In genomic region chr19:1093811-1094553, GRCh38 we compare ENCODE assay signal across 8 cellular contexts. TPM values are rescaled to one million over a fixed set of nuclear protein-coding genes. Genes with fewer than 3 reads are reported as not detected.
DNase-seq lines count a peak whose midpoint lies in the region; ATAC-seq, FAIRE-seq and TF ChIP-seq lines count a peak whose summit lies in the region.

No MANE protein-coding gene starts in this region.

- peak overlapping the region; percentile 89 to 96 (median 91) for H3K4me3 Mint-ChIP-seq in CD4-positive, CD25-positive, alpha-beta regulatory T cell

- H3K9me3 Mint-ChIP-seq in CD4-positive, CD25-positive, alpha-beta regulatory T cell, result peaks cover 0 to 3% (median 0%) of the 10 kb centered on the region in 7 donors

- no peaks in the 10 kb centered on the region for H3K36me3 Mint-ChIP-seq in CD4-positive, CD25-positive, alpha-beta regulatory T cell

- H3K4me2 ChIP-seq in OCI-LY3 (ENCODE audit: low read length) (peak overlapping the region; percentile 91), endothelial cell of umbilical vein (ENCODE audit: insufficient read depth, low read length) (peak overlapping the region; percentile 85)

- no peaks in the 10 kb centered on the region for H3K9me1 ChIP-seq in endothelial cell of umbilical vein (replicated peaks; ENCODE audit: control insufficient read depth, extremely low read depth, insufficient read depth, low read length)

- intact Hi-C loops in endothelial cell of umbilical vein (cut with micrococcal nuclease), result loop anchor here (2.0 kb wide), 2 partner anchors 27 to 53 kb away; partner anchors contain the start of genes ABCA7 and ARHGAP45

- no peak for FAIRE-seq in endothelial cell of umbilical vein (lab: Jason Lieb, UNC)

- no TSS peak for BruUV-seq in endothelial cell of umbilical vein (replicated peaks; lab: Mats Ljungman, UMichigan)

- TF ChIP-seq CTCF in OCI-LY3 (IDR thresholded peaks at IDR 0.05; ENCODE audit: low read depth, low read length), result no peak
- no peak for TF ChIP-seq CTCF in endothelial cell of umbilical vein (IDR thresholded peaks at IDR 0.05; ENCODE audit: extremely low read depth in 1 of 2, insufficient read depth in 1 of 2, low read depth in 1 of 2, low read length in 2 of 2)

- H3K4me1 ChIP-seq in CD4-positive, CD25-positive, alpha-beta regulatory T cell (ENCODE audit: control insufficient read depth, insufficient read depth, low read length, poor library complexity, severe bottlenecking), result peaks cover 47% of the 10 kb centered on the region
- peaks cover 26% of the 10 kb centered on the region for H3K4me1 ChIP-seq in OCI-LY3 (ENCODE audit: low read length)
- peaks cover 10% of the 10 kb centered on the region for H3K4me1 ChIP-seq in endothelial cell of umbilical vein (ENCODE audit: control insufficient read depth, extremely low read depth, insufficient read depth, low read length)
- H3K4me1 ChIP-seq in neuron (ENCODE audit: insufficient read depth, low read length), result peaks cover 19% of the 10 kb centered on the region

- POLR2A ChIA-PET in endothelial cell of umbilical vein (lab: Charles Lee), result no interaction called here

- CTCF ChIA-PET in endothelial cell of umbilical vein (lab: Charles Lee), result interaction anchor here (1.9 kb wide), 1 partner anchor 29 kb away, joined by 6 read pairs; no protein-coding TSS in a partner anchor

- no peak for TF ChIP-seq POLR2A in endothelial cell of umbilical vein (IDR thresholded peaks at IDR 0.05; ENCODE audit: low read depth, low read length)

- H3K36me3 ChIP-seq in CD4-positive, CD25-positive, alpha-beta regulatory T cell (ENCODE audit: control insufficient read depth, insufficient read depth, low read length), result no peaks in the 10 kb centered on the region
- H3K36me3 ChIP-seq in OCI-LY3 (replicated peaks; ENCODE audit: low read depth, low read length), result peaks cover 33% of the 10 kb centered on the region
- H3K36me3 ChIP-seq in endothelial cell of umbilical vein (ENCODE audit: control insufficient read depth in 2 of 2, extremely low read depth in 1 of 2, insufficient read depth in 2 of 2, low read length in 2 of 2), result peaks cover 0 to 14% of the 10 kb centered on the region in 2 experiments
- H3K36me3 ChIP-seq in neuron (ENCODE audit: insufficient read depth, low read length), result peaks cover 22% of the 10 kb centered on the region

- peaks cover 6% of the 10 kb centered on the region for H3K27me3 Mint-ChIP-seq in CD4-positive, CD25-positive, alpha-beta regulatory T cell

- H3K9ac ChIP-seq in OCI-LY3 (ENCODE audit: low read length) (peak overlapping the region; percentile 85), endothelial cell of umbilical vein (replicated peaks; ENCODE audit: extremely low read depth, insufficient read depth, low read length) (peak overlapping the region; percentile 85)

- H2AFZ ChIP-seq in OCI-LY3 (ENCODE audit: low read depth, low read length) (no peak overlapping the region), endothelial cell of umbilical vein (ENCODE audit: low read depth, low read length) (no peak overlapping the region), neuron (ENCODE audit: low read depth, low read length) (no peak overlapping the region)

- peak overlapping the region; percentile 64 for H3K4me3 ChIP-seq in CD4-positive, CD25-positive, alpha-beta regulatory T cell (ENCODE audit: low read depth, low read length)
- H3K4me3 ChIP-seq in OCI-LY3 (ENCODE audit: low read length), result peak overlapping the region; percentile 92
- peak overlapping the region; percentile 82 to 93 (median 87) for H3K4me3 ChIP-seq in endothelial cell of umbilical vein (replicated peaks in 1 of 3; ENCODE audit: insufficient read depth in 1 of 3, low read depth in 1 of 3, low read length in 3 of 3)
- peak overlapping the region; percentile 100 for H3K4me3 ChIP-seq in neuron (ENCODE audit: low read length)

- H3K9me3 ChIP-seq in CD4-positive, CD25-positive, alpha-beta regulatory T cell (ENCODE audit: control insufficient read depth in 2 of 2, low read length in 2 of 2), result no peaks in the 10 kb centered on the region
- H3K9me3 ChIP-seq in OCI-LY3 (ENCODE audit: insufficient read depth, low read length) (no peaks in the 10 kb centered on the region), endothelial cell of umbilical vein (replicated peaks; ENCODE audit: control insufficient read depth, insufficient read depth, low read length) (no peaks in the 10 kb centered on the region), neuron (ENCODE audit: low read length) (no peaks in the 10 kb centered on the region)

- peak overlapping the region; percentile 37 for H3K27ac ChIP-seq in CD4-positive, CD25-positive, alpha-beta regulatory T cell (ENCODE audit: insufficient read depth, low read length, poor library complexity, severe bottlenecking)
- H3K27ac ChIP-seq in OCI-LY3 (ENCODE audit: low read length) (peak overlapping the region; percentile 41), endothelial cell of umbilical vein (ENCODE audit: insufficient read depth, low read depth, low read length) (no peak overlapping the region)

- H3K4me1 Mint-ChIP-seq in CD4-positive, CD25-positive, alpha-beta regulatory T cell, result peaks cover 4 to 48% (median 18%) of the 10 kb centered on the region in 4 donors

- no peak for ATAC-seq in CD4-positive, CD25-positive, alpha-beta regulatory T cell (ENCODE audit: low read depth in 2 of 2)
- ATAC-seq in HG03565 (IDR thresholded peaks at IDR 0.05; ENCODE audit: unreplicated experiment) (no peak), HG02642 (IDR thresholded peaks at IDR 0.05; ENCODE audit: poor library complexity, unreplicated experiment) (no peak)

- dilution Hi-C loops in endothelial cell of umbilical vein (cut with MboI; ENCODE audit: extremely low pct_ligation_motif_present, low sequenced_read_pairs), result no loop called here

- H4K20me1 ChIP-seq in OCI-LY3 (ENCODE audit: insufficient read depth, low read length), result peaks cover 21% of the 10 kb centered on the region
- no peaks in the 10 kb centered on the region for H4K20me1 ChIP-seq in endothelial cell of umbilical vein (replicated peaks; ENCODE audit: control insufficient read depth, extremely low read depth, insufficient read depth, low read length)

- no peaks in the 10 kb centered on the region for H3K27me3 ChIP-seq in CD4-positive, CD25-positive, alpha-beta regulatory T cell (ENCODE audit: control insufficient read depth, insufficient read depth, low read length)
- H3K27me3 ChIP-seq in OCI-LY3 (ENCODE audit: low read depth, low read length), result no peaks in the 10 kb centered on the region
- H3K27me3 ChIP-seq in endothelial cell of umbilical vein (ENCODE audit: control insufficient read depth in 2 of 2, insufficient read depth in 2 of 2, low read length in 2 of 2), result no peaks in the 10 kb centered on the region
- no peaks in the 10 kb centered on the region for H3K27me3 ChIP-seq in neuron (ENCODE audit: insufficient read depth, low read length)

- H3K27ac Mint-ChIP-seq in CD4-positive, CD25-positive, alpha-beta regulatory T cell, result peak overlapping the region; percentile 52 to 86 (median 83)

- no peak for DNase-seq in CD4-positive, CD25-positive, alpha-beta regulatory T cell
- DNase-seq in endothelial cell of umbilical vein (ENCODE audit: low read depth, low spot score) (no peak), nucleus accumbens (lab: John Stamatoyannopoulos, UW) (no peak), NCI-H1694 treated with DMSO at 0.1 percent for 48 hours (lab: John Stamatoyannopoulos, UW) (no peak)

- peaks cover 35% of the 10 kb centered on the region for H3K79me2 ChIP-seq in OCI-LY3 (ENCODE audit: low read length)
- peaks cover 22% of the 10 kb centered on the region for H3K79me2 ChIP-seq in endothelial cell of umbilical vein (ENCODE audit: control insufficient read depth, insufficient read depth, low read length)

RNA-seq across cellular contexts. Expression of gene POLR2E, which starts 1.2 kb away (rescaled TPM):
- 72.4 TPM for total RNA-seq in CD4-positive, CD25-positive, alpha-beta regulatory T cell
- polyA plus RNA-seq in CD4-positive, CD25-positive, alpha-beta regulatory T cell, result 100 to 1,000 TPM; 120 to 145 (median 133) TPM
- 252 and 272 TPM in 2 replicates for total RNA-seq in endothelial cell of umbilical vein
- 344 and 394 TPM in 2 replicates for polyA plus RNA-seq in endothelial cell of umbilical vein
- polyA plus RNA-seq in endothelial cell of umbilical vein (2011; cell fraction: cytosol; rRNA removed), result 254 and 274 TPM in 2 replicates
- 109 and 111 TPM in 2 replicates for polyA plus RNA-seq in endothelial cell of umbilical vein (2011; cell fraction: nucleus; rRNA removed)
- polyA plus RNA-seq in endothelial cell of umbilical vein (2012), result 277 and 310 TPM in 2 replicates
- 122 and 222 TPM in 2 replicates for polyA minus RNA-seq in endothelial cell of umbilical vein
- 139 TPM for polyA minus RNA-seq in endothelial cell of umbilical vein (2011; cell fraction: cytosol; rRNA and poly(A)+ RNA removed)
- polyA minus RNA-seq in endothelial cell of umbilical vein (2011; cell fraction: nucleus; rRNA and poly(A)+ RNA removed), result 26.3 and 52.1 TPM in 2 replicates

RNA-seq across cellular contexts. Expression of gene GPX4, which starts 9.8 kb away (rescaled TPM):
- 112 TPM for total RNA-seq in CD4-positive, CD25-positive, alpha-beta regulatory T cell
- polyA plus RNA-seq in CD4-positive, CD25-positive, alpha-beta regulatory T cell, result 100 to 1,000 TPM; 318 to 406 (median 354) TPM
- total RNA-seq in endothelial cell of umbilical vein, result 445 and 469 TPM in 2 replicates
- 1,136 and 1,398 TPM in 2 replicates for polyA plus RNA-seq in endothelial cell of umbilical vein
- 825 and 1,039 TPM in 2 replicates for polyA plus RNA-seq in endothelial cell of umbilical vein (2011; cell fraction: cytosol; rRNA removed)
- polyA plus RNA-seq in endothelial cell of umbilical vein (2011; cell fraction: nucleus; rRNA removed), result 456 and 562 TPM in 2 replicates
- polyA plus RNA-seq in endothelial cell of umbilical vein (2012), result 559 and 749 TPM in 2 replicates
- polyA minus RNA-seq in endothelial cell of umbilical vein, result 420 and 486 TPM in 2 replicates
- polyA minus RNA-seq in endothelial cell of umbilical vein (2011; cell fraction: cytosol; rRNA and poly(A)+ RNA removed), result 218 TPM
- 51.2 and 82.1 TPM in 2 replicates for polyA minus RNA-seq in endothelial cell of umbilical vein (2011; cell fraction: nucleus; rRNA and poly(A)+ RNA removed)

RNA-seq across cellular contexts. Expression of gene ARHGAP45, which starts 27.0 kb away (rescaled TPM):
- 756 TPM for total RNA-seq in CD4-positive, CD25-positive, alpha-beta regulatory T cell
- polyA plus RNA-seq in CD4-positive, CD25-positive, alpha-beta regulatory T cell, result 100 to 1,000 TPM; 258 to 297 (median 277) TPM
- total RNA-seq in endothelial cell of umbilical vein, result 10.4 and 12.5 TPM in 2 replicates
- polyA plus RNA-seq in endothelial cell of umbilical vein, result 6.9 and 7.5 TPM in 2 replicates
- 4.0 and 4.3 TPM in 2 replicates for polyA plus RNA-seq in endothelial cell of umbilical vein (2011; cell fraction: cytosol; rRNA removed)
- 7.1 and 9.4 TPM in 2 replicates for polyA plus RNA-seq in endothelial cell of umbilical vein (2011; cell fraction: nucleus; rRNA removed)
- polyA plus RNA-seq in endothelial cell of umbilical vein (2012), result 8.3 TPM in 2 replicates
- polyA minus RNA-seq in endothelial cell of umbilical vein, result 3.2 and 4.9 TPM in 2 replicates
- 22.9 TPM for polyA minus RNA-seq in endothelial cell of umbilical vein (2011; cell fraction: cytosol; rRNA and poly(A)+ RNA removed)
- polyA minus RNA-seq in endothelial cell of umbilical vein (2011; cell fraction: nucleus; rRNA and poly(A)+ RNA removed), result 1.6 and 4.6 TPM in 2 replicates

RNA-seq across cellular contexts. Expression of gene ABCA7, which starts 54.1 kb away (rescaled TPM):
- total RNA-seq in CD4-positive, CD25-positive, alpha-beta regulatory T cell, result 161 TPM
- polyA plus RNA-seq in CD4-positive, CD25-positive, alpha-beta regulatory T cell, result 10 to 100 TPM in 1 of 4 donors, 1 to 10 TPM in 3; 3.4 to 13.3 (median 6.9) TPM
- total RNA-seq in endothelial cell of umbilical vein, result 9.8 and 11.0 TPM in 2 replicates
- polyA plus RNA-seq in endothelial cell of umbilical vein, result 4.9 and 5.7 TPM in 2 replicates
- polyA plus RNA-seq in endothelial cell of umbilical vein (2011; cell fraction: cytosol; rRNA removed), result 1.7 and 2.9 TPM in 2 replicates
- 25.2 and 29.3 TPM in 2 replicates for polyA plus RNA-seq in endothelial cell of umbilical vein (2011; cell fraction: nucleus; rRNA removed)
- polyA plus RNA-seq in endothelial cell of umbilical vein (2012), result 5.0 and 7.1 TPM in 2 replicates
- polyA minus RNA-seq in endothelial cell of umbilical vein, result 4.2 and 7.0 TPM in 2 replicates
- polyA minus RNA-seq in endothelial cell of umbilical vein (2011; cell fraction: cytosol; rRNA and poly(A)+ RNA removed), result 15.1 TPM
- 7.5 and 13.3 TPM in 2 replicates for polyA minus RNA-seq in endothelial cell of umbilical vein (2011; cell fraction: nucleus; rRNA and poly(A)+ RNA removed)

Comparison
In these comparisons a context has a peak if more than half of its experiments do, and no peak if none do; other contexts are left out.
1. RNA of gene ARHGAP45, which starts 27.0 kb away (total RNA-seq): 756 TPM in CD4-positive, CD25-positive, alpha-beta regulatory T cell (single experiment); 10.4 to 12.5 TPM in endothelial cell of umbilical vein; every median in the first group is over 10 times any median in the second.
2. Peak in every context shown above with its lines, with median percentiles within 50 percentile points of each other: H3K4me3 ChIP-seq.